8 cellular contexts compared by ENCODE assay signal in the genomic region with DNA sequence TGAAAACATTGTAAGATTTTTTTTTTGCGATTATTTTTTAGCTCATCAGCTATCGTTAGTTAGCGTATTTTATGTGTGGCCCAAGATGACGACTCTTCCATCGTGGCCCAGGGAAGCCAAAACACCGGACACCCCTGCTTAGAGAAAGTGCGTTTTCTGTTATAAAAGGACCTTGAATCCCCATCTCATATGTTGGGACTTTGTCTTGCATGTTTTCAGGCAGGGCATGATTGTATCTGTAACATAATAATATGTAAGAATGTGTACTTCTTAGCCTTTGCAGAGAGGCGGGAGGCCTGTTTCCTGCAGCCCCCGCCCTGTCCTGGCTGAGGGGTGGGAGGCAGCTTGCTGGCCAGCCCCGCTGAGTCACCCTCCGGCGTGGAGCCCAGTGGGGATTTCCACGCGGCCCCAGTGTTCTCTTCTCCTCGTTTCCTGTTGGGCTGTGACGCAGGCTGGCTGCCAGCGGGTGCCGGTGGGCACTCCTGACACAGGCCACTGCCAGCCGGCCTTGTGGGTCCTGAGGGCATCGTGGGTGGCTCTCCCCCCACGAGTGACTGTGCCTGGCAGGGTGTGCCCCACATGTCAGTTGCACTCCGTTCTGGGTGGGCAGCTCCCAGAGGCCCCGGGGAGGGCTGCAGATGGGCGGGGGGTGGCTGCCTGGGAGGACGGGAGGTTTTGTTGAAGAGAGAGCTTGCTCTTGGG. TPM values are rescaled to one million over a fixed set of nuclear protein-coding genes. Genes with fewer than 3 reads are reported as not detected.
A peak's percentile ranks its signal among the peaks of the same experiment; 100 is the strongest.
DNase-seq lines count a peak whose midpoint lies in the region; ATAC-seq and TF ChIP-seq lines count a peak whose summit lies in the region.

No MANE protein-coding gene starts in this region.

- H3K14ac ChIP-seq in mesenchymal stem cell (ENCODE audit: low read length in 2 of 2), result peak overlapping the region in 1 of 2 experiments; percentile 86

- peak overlapping the region; percentile 65 for H2BK120ac ChIP-seq in mesenchymal stem cell (ENCODE audit: low read depth, low read length)

- peak overlapping the region; percentile 38 to 46 for H2BK12ac ChIP-seq in mesenchymal stem cell (ENCODE audit: low read length in 2 of 2)

- H3K79me1 ChIP-seq in mesenchymal stem cell (replicated peaks; ENCODE audit: low read length, poor library complexity, severe bottlenecking), result peaks cover 11% of the 10 kb centered on the region

- H2BK5ac ChIP-seq in mesenchymal stem cell (ENCODE audit: low read depth, low read length, poor library complexity, severe bottlenecking), result no peak overlapping the region

- peak overlapping the region; percentile 62 for H3K4me2 ChIP-seq in mesenchymal stem cell (ENCODE audit: low read length, poor library complexity, severe bottlenecking)

- H3K9ac ChIP-seq in colonic mucosa (ENCODE audit: low read depth in 2 of 2, low read length in 2 of 2), result peak overlapping the region; percentile 44 to 68
- H3K9ac ChIP-seq in mesenchymal stem cell (ENCODE audit: low read length), result peak overlapping the region; percentile 71

- H4K91ac ChIP-seq in mesenchymal stem cell (ENCODE audit: low read length), result peak overlapping the region; percentile 94

- ATAC-seq in GM18511 (IDR thresholded peaks at IDR 0.05; ENCODE audit: unreplicated experiment) (peak; percentile 72), HG03196 (IDR thresholded peaks at IDR 0.05; ENCODE audit: unreplicated experiment) (peak; percentile 62), HG03097 (IDR thresholded peaks at IDR 0.05; ENCODE audit: low FRiP score, unreplicated experiment) (no peak)

- no peaks in the 10 kb centered on the region for H3K27me3 ChIP-seq in colonic mucosa
- no peaks in the 10 kb centered on the region for H3K27me3 ChIP-seq in mesenchymal stem cell (ENCODE audit: control insufficient read depth in 1 of 2, insufficient read depth in 1 of 2, low read length in 2 of 2)

- DNase-seq in activated CD4-positive, alpha-beta T cell treated with anti-CD3 and anti-CD28 coated beads, Interleukin-2, amount 50 U/mL, for 4 hours, result peak; percentile 76 to 80
- DNase-seq in colonic mucosa (peak; percentile 84), mesenchymal stem cell (peak; percentile 96), iPS-NIHi11 (ENCODE audit: low spot score) (no peak)
- peak; percentile 73 for DNase-seq in stimulated activated CD8-positive, alpha-beta memory T cell treated with anti-CD3 and anti-CD28 coated beads, Interleukin-12 subunit alpha, Interleukin-12 subunit beta, amount 100 ng/mL, for 24 hours (ENCODE audit: extremely low read depth)

- peak overlapping the region; percentile 75 for H3K27ac ChIP-seq in colonic mucosa
- peak overlapping the region; percentile 33 for H3K27ac ChIP-seq in mesenchymal stem cell (ENCODE audit: low read length, poor library complexity, severe bottlenecking)

- H2AFZ ChIP-seq in mesenchymal stem cell (ENCODE audit: low read depth, low read length), result no peak overlapping the region

- peak overlapping the region; percentile 11 for H2AK5ac ChIP-seq in mesenchymal stem cell (ENCODE audit: low read length, severe bottlenecking)

- peak overlapping the region; percentile 44 to 97 for H3K4ac ChIP-seq in mesenchymal stem cell (ENCODE audit: low read depth in 1 of 2, low read length in 2 of 2)

- H3K9me3 ChIP-seq in colonic mucosa (no peaks in the 10 kb centered on the region), mesenchymal stem cell (ENCODE audit: control insufficient read depth, low read length) (no peaks in the 10 kb centered on the region)

- WGBS in mesenchymal stem cell, result 26% methylated on average over 21 of the region's 25 CpGs

- H2BK15ac ChIP-seq in mesenchymal stem cell (ENCODE audit: low read depth, poor library complexity, severe bottlenecking), result no peak overlapping the region

- H3K4me1 ChIP-seq in colonic mucosa (peaks cover 25% of the 10 kb centered on the region), mesenchymal stem cell (ENCODE audit: control insufficient read depth, insufficient read depth, low read depth, low read length) (peaks cover 27% of the 10 kb centered on the region)

- H3K18ac ChIP-seq in mesenchymal stem cell (ENCODE audit: low read depth in 1 of 2, low read length in 2 of 2), result peak overlapping the region; percentile 76 to 97

- TF ChIP-seq CTCF in colonic mucosa (IDR thresholded peaks at IDR 0.05), result no peak

- no peak overlapping the region for H3K4me3 ChIP-seq in colonic mucosa
- H3K4me3 ChIP-seq in mesenchymal stem cell (ENCODE audit: insufficient read depth in 1 of 2, low read depth in 1 of 2, low read length in 2 of 2), result peak overlapping the region; percentile 12 to 17

- H4K8ac ChIP-seq in mesenchymal stem cell (ENCODE audit: low read length), result peak overlapping the region; percentile 100

- intact Hi-C loops in colonic mucosa (cut with DNase I), result no loop called here

- no peak overlapping the region for H3K23ac ChIP-seq in mesenchymal stem cell (ENCODE audit: low read length in 2 of 2)

- H3K36me3 ChIP-seq in colonic mucosa, result no peaks in the 10 kb centered on the region
- H3K36me3 ChIP-seq in mesenchymal stem cell (ENCODE audit: control insufficient read depth in 1 of 2, insufficient read depth in 2 of 2, low read depth in 1 of 2, low read length in 2 of 2), result peaks cover 0 to 14% of the 10 kb centered on the region in 2 experiments

RNA-seq across cellular contexts. Expression of a gene that starts 55.6 kb away (rescaled TPM):
- 10 to 100 TPM; 38.6 to 62.1 TPM for total RNA-seq in colonic mucosa
- polyA plus RNA-seq in mesenchymal stem cell (2013, experiment 1 of 2), result 126 TPM
- polyA plus RNA-seq in mesenchymal stem cell (2013, experiment 2 of 2), result 125 TPM
